ENCODE assay signal across 8 cellular contexts in the genomic region with DNA sequence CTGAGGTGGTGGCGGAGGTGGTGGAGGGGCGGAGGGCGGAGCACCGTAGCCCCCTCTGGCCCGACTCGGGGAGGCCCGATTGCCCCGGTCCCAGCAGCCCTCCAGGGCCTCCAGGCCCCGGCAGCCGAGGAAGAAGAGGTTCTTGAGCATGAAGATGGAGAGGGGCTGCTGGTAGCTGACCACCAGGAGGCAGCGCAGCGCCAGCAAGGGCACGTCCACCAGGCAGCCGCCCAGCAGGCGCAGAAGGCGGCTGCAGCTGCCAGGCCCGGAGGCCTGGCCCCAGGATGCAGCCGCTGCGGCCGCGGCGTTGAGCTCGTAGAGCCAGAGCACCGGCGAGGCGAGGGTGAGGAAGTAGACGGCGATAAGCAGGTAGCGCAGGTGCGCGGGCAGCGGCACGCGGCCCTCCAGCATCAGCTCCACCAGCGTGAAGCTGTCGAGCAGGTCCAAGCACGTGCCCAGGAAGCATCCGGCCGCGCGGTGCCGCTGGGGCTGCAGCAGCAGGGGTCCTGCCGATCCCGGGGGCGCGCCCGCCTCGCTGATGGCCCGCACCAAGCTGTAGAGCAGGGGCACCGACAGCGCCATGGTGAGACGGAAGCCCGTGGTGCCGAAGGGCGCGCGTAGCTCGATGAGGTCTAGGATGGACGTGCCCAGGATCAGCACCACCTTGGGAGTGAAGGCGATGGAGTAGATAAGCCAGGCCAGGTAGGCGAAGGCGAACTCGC. TPM values are rescaled to one million over a fixed set of nuclear protein-coding genes. Genes with fewer than 3 reads are reported as not detected.
DNase-seq lines count a peak whose midpoint lies in the region; ATAC-seq, FAIRE-seq and TF ChIP-seq lines count a peak whose summit lies in the region.
"Had no signal": no experiment of that assay in that cellular context is flagged by ENCODE, and none has a peak within 500 bp of the region (broad histone marks: within the 10 kb centered on the region; RNA-seq: fewer than 3 reads in every experiment).

No MANE protein-coding gene starts in this region.

- DNase-seq in GM10266 (ENCODE audit: extremely low spot score) (no peak), MM.1S (no peak), endothelial cell of umbilical vein (ENCODE audit: low read depth, low spot score) (no peak), osteoblast (ENCODE audit: insufficient read length, low spot score, missing footprints) (peak; percentile 69), mesenchymal stem cell (no peak)

- TF ChIP-seq CTCF in GM10266 (IDR thresholded peaks at IDR 0.05; ENCODE audit: control insufficient read depth, insufficient read depth, low read depth, missing control alignments) (peak; percentile 35), MM.1S (IDR thresholded peaks at IDR 0.05; ENCODE audit: low read length) (peak; percentile 27), endothelial cell of umbilical vein (IDR thresholded peaks at IDR 0.05; ENCODE audit: extremely low read depth in 1 of 2, insufficient read depth in 1 of 2, low read depth in 1 of 2, low read length in 2 of 2) (peak; percentile 16 to 37), osteoblast (IDR thresholded peaks at IDR 0.05; ENCODE audit: extremely low read depth, low read depth, low read length) (peak; percentile 5)

- H3K4ac ChIP-seq in mesenchymal stem cell (ENCODE audit: low read depth in 1 of 2, low read length in 2 of 2) = no peak overlapping the region

- H2BK5ac ChIP-seq in mesenchymal stem cell (ENCODE audit: low read depth, low read length, poor library complexity, severe bottlenecking) = no peak overlapping the region

- H3K36me3 ChIP-seq in MM.1S (replicated peaks; ENCODE audit: insufficient read depth, low read length) (no peaks in the 10 kb centered on the region), endothelial cell of umbilical vein (ENCODE audit: control insufficient read depth in 2 of 2, extremely low read depth in 1 of 2, insufficient read depth in 2 of 2, low read length in 2 of 2) (no peaks in the 10 kb centered on the region), osteoblast (ENCODE audit: insufficient read depth, low read length) (no peaks in the 10 kb centered on the region), mesenchymal stem cell (ENCODE audit: control insufficient read depth in 1 of 2, insufficient read depth in 2 of 2, low read depth in 1 of 2, low read length in 2 of 2) (no peaks in the 10 kb centered on the region)
- H3K36me3 ChIP-seq: Peyer's patch had no signal

- no peak overlapping the region for H2BK120ac ChIP-seq in mesenchymal stem cell (ENCODE audit: low read depth, low read length)

- H4K8ac ChIP-seq in mesenchymal stem cell (ENCODE audit: low read length) = no peak overlapping the region

- no TSS peak for BruUV-seq in endothelial cell of umbilical vein (replicated peaks; lab: Mats Ljungman, UMichigan)

- no peaks in the 10 kb centered on the region for H3F3A ChIP-seq in MM.1S (ENCODE audit: insufficient read depth, low read length)

- H3K27ac ChIP-seq in MM.1S (ENCODE audit: low read length) = no peak overlapping the region
- no peak overlapping the region for H3K27ac ChIP-seq in endothelial cell of umbilical vein (ENCODE audit: insufficient read depth, low read depth, low read length)
- no peak overlapping the region for H3K27ac ChIP-seq in osteoblast (ENCODE audit: low read depth, low read length)
- no peak overlapping the region for H3K27ac ChIP-seq in mesenchymal stem cell (ENCODE audit: low read length, poor library complexity, severe bottlenecking)
- H3K27ac ChIP-seq: Peyer's patch had no signal

- peaks cover 16% of the 10 kb centered on the region for H3K4me1 ChIP-seq in MM.1S (ENCODE audit: low read length)
- H3K4me1 ChIP-seq in endothelial cell of umbilical vein (ENCODE audit: control insufficient read depth, extremely low read depth, insufficient read depth, low read length) = peaks cover 6% of the 10 kb centered on the region
- no peaks in the 10 kb centered on the region for H3K4me1 ChIP-seq in osteoblast (ENCODE audit: insufficient read depth, low read length)
- peaks cover 17% of the 10 kb centered on the region for H3K4me1 ChIP-seq in mesenchymal stem cell (ENCODE audit: control insufficient read depth, insufficient read depth, low read depth, low read length)

- TF ChIP-seq POLR2A in endothelial cell of umbilical vein (IDR thresholded peaks at IDR 0.05; ENCODE audit: low read depth, low read length) = no peak

- H3K4me3 ChIP-seq in MM.1S (ENCODE audit: low read length) (no peak overlapping the region), endothelial cell of umbilical vein (replicated peaks in 1 of 3; ENCODE audit: insufficient read depth in 1 of 3, low read depth in 1 of 3, low read length in 3 of 3) (no peak overlapping the region), osteoblast (ENCODE audit: insufficient read depth, low read length) (no peak overlapping the region), mesenchymal stem cell (ENCODE audit: insufficient read depth in 1 of 2, low read depth in 1 of 2, low read length in 2 of 2) (no peak overlapping the region)

- no peak overlapping the region for H3K14ac ChIP-seq in mesenchymal stem cell (ENCODE audit: low read length in 2 of 2)

- H3K9me3 ChIP-seq in MM.1S (replicated peaks; ENCODE audit: insufficient read depth, low read length) (no peaks in the 10 kb centered on the region), endothelial cell of umbilical vein (replicated peaks; ENCODE audit: control insufficient read depth, insufficient read depth, low read length) (no peaks in the 10 kb centered on the region), osteoblast (ENCODE audit: low read depth, low read length) (no peaks in the 10 kb centered on the region), mesenchymal stem cell (ENCODE audit: control insufficient read depth, low read length) (no peaks in the 10 kb centered on the region)
- H3K9me3 ChIP-seq: Peyer's patch had no signal

- CTCF ChIA-PET in endothelial cell of umbilical vein (lab: Charles Lee) = interaction anchor here (0.7 to 1.3 kb wide), 4 partner anchors 41 to 386 kb away, joined by 3 to 18 read pairs (median 6); no protein-coding TSS in a partner anchor

- 68% methylated on average over 58 of the region's 63 CpGs for WGBS in mesenchymal stem cell

- H2AK5ac ChIP-seq in mesenchymal stem cell (ENCODE audit: low read length, severe bottlenecking) = no peak overlapping the region

- H3K79me1 ChIP-seq in mesenchymal stem cell (replicated peaks; ENCODE audit: low read length, poor library complexity, severe bottlenecking) = no peaks in the 10 kb centered on the region

- H2BK12ac ChIP-seq in mesenchymal stem cell (ENCODE audit: low read length in 2 of 2) = no peak overlapping the region

- H3K9ac ChIP-seq in MM.1S (ENCODE audit: low read length) = no peak overlapping the region
- no peak overlapping the region for H3K9ac ChIP-seq in endothelial cell of umbilical vein (replicated peaks; ENCODE audit: extremely low read depth, insufficient read depth, low read length)
- H3K9ac ChIP-seq in mesenchymal stem cell (ENCODE audit: low read length) = no peak overlapping the region

- peak overlapping the region in 1 of 2 experiments; percentile 83 for H3K23ac ChIP-seq in mesenchymal stem cell (ENCODE audit: low read length in 2 of 2)

- H3K4me2 ChIP-seq in MM.1S (ENCODE audit: low read depth, low read length) (no peak overlapping the region), endothelial cell of umbilical vein (ENCODE audit: insufficient read depth, low read length) (no peak overlapping the region), osteoblast (ENCODE audit: insufficient read depth, low read length) (no peak overlapping the region), mesenchymal stem cell (ENCODE audit: low read length, poor library complexity, severe bottlenecking) (no peak overlapping the region)

- POLR2A ChIA-PET in endothelial cell of umbilical vein (lab: Charles Lee) = no interaction called here

- no peak overlapping the region for H3K18ac ChIP-seq in mesenchymal stem cell (ENCODE audit: low read depth in 1 of 2, low read length in 2 of 2)

- intact Hi-C loops in endothelial cell of umbilical vein (cut with micrococcal nuclease) = loop anchor here (1.0 kb wide), 2 partner anchors 52 to 382 kb away; no protein-coding TSS in a partner anchor

- no peak overlapping the region for H2BK15ac ChIP-seq in mesenchymal stem cell (ENCODE audit: low read depth, poor library complexity, severe bottlenecking)

- H3K9me2 ChIP-seq in MM.1S (replicated peaks; ENCODE audit: insufficient read depth, low read length) = no peaks in the 10 kb centered on the region

- ATAC-seq in HG02763 (IDR thresholded peaks at IDR 0.05; ENCODE audit: unreplicated experiment) (no peak), HG02610 (IDR thresholded peaks at IDR 0.05; ENCODE audit: unreplicated experiment) (no peak)

- H3K79me2 ChIP-seq in MM.1S (ENCODE audit: low read length) (no peaks in the 10 kb centered on the region), endothelial cell of umbilical vein (ENCODE audit: control insufficient read depth, insufficient read depth, low read length) (no peaks in the 10 kb centered on the region), osteoblast (ENCODE audit: insufficient read depth, low read length) (no peaks in the 10 kb centered on the region)

- H3K27me3 ChIP-seq in MM.1S (replicated peaks; ENCODE audit: insufficient read depth, low read length) (peaks cover 12% of the 10 kb centered on the region), endothelial cell of umbilical vein (ENCODE audit: control insufficient read depth in 2 of 2, insufficient read depth in 2 of 2, low read length in 2 of 2) (peaks cover 25% of the 10 kb centered on the region in 2 experiments), osteoblast (ENCODE audit: insufficient read depth, low read length) (peaks cover 37% of the 10 kb centered on the region), mesenchymal stem cell (ENCODE audit: control insufficient read depth in 1 of 2, insufficient read depth in 1 of 2, low read length in 2 of 2) (peaks cover 50 to 54% of the 10 kb centered on the region in 2 experiments)

- H4K91ac ChIP-seq in mesenchymal stem cell (ENCODE audit: low read length) = no peak overlapping the region

- dilution Hi-C loops in endothelial cell of umbilical vein (cut with MboI; ENCODE audit: extremely low pct_ligation_motif_present, low sequenced_read_pairs) = no loop called here

- no peaks in the 10 kb centered on the region for H3K9me1 ChIP-seq in endothelial cell of umbilical vein (replicated peaks; ENCODE audit: control insufficient read depth, extremely low read depth, insufficient read depth, low read length)

- H2AFZ ChIP-seq in MM.1S (ENCODE audit: low read length) = no peak overlapping the region
- H2AFZ ChIP-seq in endothelial cell of umbilical vein (ENCODE audit: low read depth, low read length) = no peak overlapping the region
- H2AFZ ChIP-seq in osteoblast (ENCODE audit: low read length) = no peak overlapping the region
- no peak overlapping the region for H2AFZ ChIP-seq in mesenchymal stem cell (ENCODE audit: low read depth, low read length)

- no peak for FAIRE-seq in endothelial cell of umbilical vein (lab: Jason Lieb, UNC)

- H4K20me1 ChIP-seq in MM.1S (ENCODE audit: insufficient read depth, low read length) = no peaks in the 10 kb centered on the region
- no peaks in the 10 kb centered on the region for H4K20me1 ChIP-seq in endothelial cell of umbilical vein (replicated peaks; ENCODE audit: control insufficient read depth, extremely low read depth, insufficient read depth, low read length)
- H4K20me1 ChIP-seq in osteoblast (ENCODE audit: insufficient read depth, low read length) = no peaks in the 10 kb centered on the region

RNA-seq across cellular contexts. Expression of a gene that starts 1.5 kb away (rescaled TPM):
- total RNA-seq in endothelial cell of umbilical vein = 0.33 and 0.37 TPM in 2 replicates
- 0.18 and 0.21 TPM in 2 replicates for polyA plus RNA-seq in endothelial cell of umbilical vein
- polyA plus RNA-seq in endothelial cell of umbilical vein (2011; cell fraction: cytosol; rRNA removed) = 0.08 and 0.17 TPM in 2 replicates
- polyA plus RNA-seq in endothelial cell of umbilical vein (2011; cell fraction: nucleus; rRNA removed) = 0.13 and 0.20 TPM in 2 replicates
- 0.28 and 0.53 TPM in 2 replicates for polyA plus RNA-seq in endothelial cell of umbilical vein (2012)
- 0.13 and 0.41 TPM in 2 replicates for polyA minus RNA-seq in endothelial cell of umbilical vein
- not detected for polyA minus RNA-seq in endothelial cell of umbilical vein (2011; cell fraction: cytosol; rRNA and poly(A)+ RNA removed)
- 0.24 TPM in 1 of 2 replicates, not detected in the other for polyA minus RNA-seq in endothelial cell of umbilical vein (2011; cell fraction: nucleus; rRNA and poly(A)+ RNA removed)
- under 0.01 TPM in 1 of 2 replicates, not detected in the other for total RNA-seq in osteoblast
- polyA plus RNA-seq in mesenchymal stem cell (2013, experiment 1 of 2) = 0.11 TPM
- 0.08 TPM for polyA plus RNA-seq in mesenchymal stem cell (2013, experiment 2 of 2)

RNA-seq across cellular contexts. Expression of a gene that starts 34.8 kb away (rescaled TPM):
- total RNA-seq in endothelial cell of umbilical vein = 13.0 and 19.0 TPM in 2 replicates
- 19.3 and 22.9 TPM in 2 replicates for polyA plus RNA-seq in endothelial cell of umbilical vein
- 8.5 and 9.0 TPM in 2 replicates for polyA plus RNA-seq in endothelial cell of umbilical vein (2011; cell fraction: cytosol; rRNA removed)
- polyA plus RNA-seq in endothelial cell of umbilical vein (2011; cell fraction: nucleus; rRNA removed) = 10.6 and 12.9 TPM in 2 replicates
- 8.7 and 9.2 TPM in 2 replicates for polyA plus RNA-seq in endothelial cell of umbilical vein (2012)
- 12.7 and 36.1 TPM in 2 replicates for polyA minus RNA-seq in endothelial cell of umbilical vein
- polyA minus RNA-seq in endothelial cell of umbilical vein (2011; cell fraction: cytosol; rRNA and poly(A)+ RNA removed) = 2.5 TPM
- 6.5 and 6.6 TPM in 2 replicates for polyA minus RNA-seq in endothelial cell of umbilical vein (2011; cell fraction: nucleus; rRNA and poly(A)+ RNA removed)
- total RNA-seq in osteoblast = 6.2 TPM in 2 replicates
- 11.8 TPM for polyA plus RNA-seq in mesenchymal stem cell (2013, experiment 1 of 2)
- polyA plus RNA-seq in mesenchymal stem cell (2013, experiment 2 of 2) = 10.8 TPM

RNA-seq across cellular contexts. Expression of a gene that starts 39.4 kb away (rescaled TPM):
- total RNA-seq in endothelial cell of umbilical vein (28.1 and 29.1 TPM in 2 replicates), osteoblast (25.6 and 31.8 TPM in 2 replicates)
- 49.5 and 54.1 TPM in 2 replicates for polyA plus RNA-seq in endothelial cell of umbilical vein
- polyA plus RNA-seq in endothelial cell of umbilical vein (2011; cell fraction: cytosol; rRNA removed) = 35.8 and 40.1 TPM in 2 replicates
- 31.0 and 31.3 TPM in 2 replicates for polyA plus RNA-seq in endothelial cell of umbilical vein (2011; cell fraction: nucleus; rRNA removed)
- polyA plus RNA-seq in endothelial cell of umbilical vein (2012) = 28.8 and 29.6 TPM in 2 replicates
- 23.9 and 24.9 TPM in 2 replicates for polyA minus RNA-seq in endothelial cell of umbilical vein
- 22.0 TPM for polyA minus RNA-seq in endothelial cell of umbilical vein (2011; cell fraction: cytosol; rRNA and poly(A)+ RNA removed)
- polyA minus RNA-seq in endothelial cell of umbilical vein (2011; cell fraction: nucleus; rRNA and poly(A)+ RNA removed) = 11.1 and 11.8 TPM in 2 replicates
- polyA plus RNA-seq in mesenchymal stem cell (2013, experiment 1 of 2) = 11.1 TPM
- polyA plus RNA-seq in mesenchymal stem cell (2013, experiment 2 of 2) = 11.9 TPM
